Comparison of ENCODE assay signal across 8 cellular contexts in the genomic region with DNA sequence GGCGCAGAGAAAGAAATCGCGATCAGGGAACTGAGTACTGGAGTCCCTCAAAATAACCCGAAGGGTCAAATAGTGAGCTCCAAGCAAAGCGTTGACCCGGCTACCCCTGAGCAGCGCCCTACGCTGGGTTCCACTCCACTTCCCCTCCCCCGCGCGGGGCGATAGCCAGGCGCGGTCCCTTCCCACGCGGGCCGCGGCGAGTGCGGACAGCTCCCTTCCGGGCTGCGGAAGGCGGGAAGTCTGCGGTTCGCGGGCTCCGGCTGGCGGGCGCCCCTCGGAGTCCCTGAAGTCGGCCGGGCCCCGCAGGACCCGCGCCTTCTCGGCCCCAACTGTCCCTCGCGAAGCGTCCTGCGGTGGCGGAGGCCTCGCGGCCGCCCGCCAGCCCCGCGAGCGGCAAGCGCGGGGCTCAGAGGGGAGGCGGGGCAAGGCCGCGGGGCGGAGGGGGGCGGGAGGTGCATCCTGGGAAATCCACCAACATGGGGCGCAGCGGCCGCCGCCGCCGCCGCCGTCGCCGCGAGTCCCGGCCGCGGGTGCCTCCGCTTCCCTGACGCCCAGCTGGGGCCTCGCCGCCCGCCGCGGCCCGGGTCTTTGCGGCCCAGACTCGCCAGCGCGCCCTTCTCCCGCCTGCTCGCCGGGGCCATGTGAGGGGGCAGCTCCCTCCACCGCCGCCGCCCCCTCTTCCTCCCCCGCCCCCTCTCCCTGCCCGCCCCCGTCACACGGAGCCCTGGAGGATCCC.
A peak's percentile ranks its signal among the peaks of the same experiment; 100 is the strongest.
DNase-seq lines count a peak whose midpoint lies in the region; ATAC-seq and TF ChIP-seq lines count a peak whose summit lies in the region.

A gene (plus strand): TSS at position 457 of the 736 bp plus-strand sequence. CDS start 315 bp downstream, outside the sequence.

- peak within 1 kb of the TSS; percentile 83 for H3K4me3 ChIP-seq in choroid plexus epithelial cell (ENCODE audit: low read depth, low read length)

- ATAC-seq in HG02970 (IDR thresholded peaks at IDR 0.05; ENCODE audit: low FRiP score, unreplicated experiment) = peak; percentile 63

- no peak for TF ChIP-seq CTCF in choroid plexus epithelial cell (conservative IDR thresholded peaks at IDR 0.05; ENCODE audit: low read depth, low read length)

- peak; percentile 54 for DNase-seq in SIG-M5 treated with dmso at 0.1 percent for 504 hours (lab: John Stamatoyannopoulos, UW; ENCODE audit: unreplicated experiment)
- DNase-seq in SIG-M5 (lab: John Stamatoyannopoulos, UW) = no peak
- DNase-seq in NCI-H2196 (lab: John Stamatoyannopoulos, UW; ENCODE audit: unreplicated experiment) = peak; percentile 68
- DNase-seq in activated CD4-positive, alpha-beta T cell treated with anti-CD3 and anti-CD28 coated beads for 1 hour = peak; percentile 52
- DNase-seq in choroid plexus epithelial cell (ENCODE audit: low read depth) = peak; percentile 48
- peak; percentile 74 for DNase-seq in kidney tubule cell (ENCODE audit: low spot score)
- peak; percentile 32 to 50 for DNase-seq in stimulated activated CD4-positive, alpha-beta T cell treated with anti-CD3 and anti-CD28 coated beads, Interleukin-1b, Interleukin-23, amount 100 ng/mL, for 1 hour (ENCODE audit: low read depth in 2 of 2)
